Comparison of ENCODE assay signal across 24 cellular contexts in the genomic region with DNA sequence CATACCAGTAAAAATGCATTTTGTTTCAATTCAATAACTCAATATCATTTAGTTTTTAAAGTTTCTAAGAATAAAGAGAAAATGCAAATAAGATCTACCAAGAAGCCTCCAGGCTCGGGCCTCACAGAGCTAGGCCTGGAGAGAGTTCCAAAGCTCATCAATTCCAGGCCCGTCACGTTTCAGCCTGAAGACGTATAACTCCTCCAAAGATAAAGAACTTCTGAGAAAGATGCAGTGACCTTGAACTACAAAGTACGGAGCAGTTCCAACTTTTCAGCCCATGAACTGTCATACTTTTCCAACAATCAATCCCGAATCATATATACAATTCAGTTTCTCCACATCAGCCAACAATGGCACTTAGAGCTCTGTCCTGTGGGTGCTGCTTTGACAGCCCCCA. TPM values are rescaled to one million over a fixed set of nuclear protein-coding genes. Genes with fewer than 3 reads are reported as not detected.
A peak's percentile ranks its signal among the peaks of the same experiment; 100 is the strongest.
DNase-seq lines count a peak whose midpoint lies in the region; ATAC-seq, FAIRE-seq and TF ChIP-seq lines count a peak whose summit lies in the region.
"Had no signal": no experiment of that assay in that cellular context is flagged by ENCODE, and none has a peak within 500 bp of the region (broad histone marks: within the 10 kb centered on the region; RNA-seq: fewer than 3 reads in every experiment).

No MANE protein-coding gene starts in this region.

- H3K27me3 ChIP-seq in adipocyte (replicated peaks; ENCODE audit: control insufficient read depth, insufficient read depth, low read length) (no peaks in the 10 kb centered on the region), hepatocyte (no peaks in the 10 kb centered on the region), sigmoid colon (no peaks in the 10 kb centered on the region), SJCRH30 (no peaks in the 10 kb centered on the region), colonic mucosa (no peaks in the 10 kb centered on the region)
- H3K27me3 ChIP-seq: suprapubic skin had no signal

- H3K4me1 ChIP-seq in adipocyte (ENCODE audit: control insufficient read depth, insufficient read depth, low read length) = peaks cover 33% of the 10 kb centered on the region
- no peaks in the 10 kb centered on the region for H3K4me1 ChIP-seq in hepatocyte (ENCODE audit: insufficient read depth)
- peaks cover 0 to 100% (median 82%) of the 10 kb centered on the region in 4 donors for H3K4me1 ChIP-seq in sigmoid colon
- H3K4me1 ChIP-seq in SJCRH30 = no peaks in the 10 kb centered on the region
- H3K4me1 ChIP-seq in colonic mucosa = peaks cover 13% of the 10 kb centered on the region

- no peaks in the 10 kb centered on the region for H3K9me2 ChIP-seq in hepatocyte (replicated peaks; ENCODE audit: insufficient read depth)

- 62% methylated on average over 6 of the region's 6 CpGs for WGBS in hepatocyte (ENCODE audit: low lambda C conversion rate, missing lambda C conversion rate)
- WGBS in sigmoid colon, 2 donors = 82 to 85% methylated on average over 6 of the region's 6 CpGs

- FAIRE-seq in GM18507 (lab: Jason Lieb, UNC) = peak; percentile 5
- FAIRE-seq: G401.6 had no signal

- peaks cover 62% of the 10 kb centered on the region for H4K20me1 ChIP-seq in hepatocyte (ENCODE audit: insufficient read depth, poor library complexity, severe bottlenecking)

- peak overlapping the region; percentile 8 for H3K27ac ChIP-seq in hepatocyte
- H3K27ac ChIP-seq in sigmoid colon = peak overlapping the region; percentile 63 to 100 (median 82)
- H3K27ac ChIP-seq in SJCRH30 = no peak overlapping the region
- H3K27ac ChIP-seq in colonic mucosa = no peak overlapping the region
- H3K27ac ChIP-seq: PC-9, suprapubic skin had no signal

- H3K4me2 ChIP-seq in hepatocyte = peak overlapping the region; percentile 15
- H3K4me2 ChIP-seq: PC-9 had no signal

- TF ChIP-seq CTCF in hepatocyte (IDR thresholded peaks at IDR 0.05; ENCODE audit: poor library complexity) (no peak), sigmoid colon (IDR thresholded peaks at IDR 0.05) (no peak), colonic mucosa (IDR thresholded peaks at IDR 0.05) (no peak)

- DNase-seq in GM18507 (ENCODE audit: extremely low spot score, insufficient read length, low read depth) (no peak), adipocyte (ENCODE audit: low read depth) (no peak), hepatocyte (ENCODE audit: low spot score) (no peak), sigmoid colon (no peak), NCI-H345 treated with DMSO at 0.1 percent for 48 hours (lab: John Stamatoyannopoulos, UW; ENCODE audit: unreplicated experiment) (no peak), SJCRH30 (no peak), colonic mucosa (no peak)
- DNase-seq: activated CD4-positive, alpha-beta T cell treated with anti-CD3 and anti-CD28 coated beads, Interleukin-2, amount 50 U/mL, for 4 hours; activated CD8-positive, alpha-beta memory T cell treated with anti-CD3 and anti-CD28 coated beads, Interleukin-2, amount 50 U/mL, for 48 hours; CD4-positive, alpha-beta memory T cell; DMS153; effector memory CD8-positive, alpha-beta T cell; kidney glomerular epithelial cell; naive thymus-derived CD4-positive, alpha-beta T cell; NCI-H1092; NCI-H1930; NCI-H2227 treated with DMSO at 0.1 percent for 48 hours; NCI-H82; PC-9; posterior cingulate gyrus; T-helper 2 cell had no signal

- no peak for TF ChIP-seq EP300 in sigmoid colon (IDR thresholded peaks at IDR 0.05)

- peaks cover 14% of the 10 kb centered on the region for H3K36me3 ChIP-seq in adipocyte (ENCODE audit: control insufficient read depth, insufficient read depth, low read length, severe bottlenecking)
- no peaks in the 10 kb centered on the region for H3K36me3 ChIP-seq in hepatocyte (replicated peaks; ENCODE audit: insufficient read depth, low read depth)
- peaks cover 0 to 5% (median 0%) of the 10 kb centered on the region in 4 donors for H3K36me3 ChIP-seq in sigmoid colon
- H3K36me3 ChIP-seq in SJCRH30 = 0 out of 2 replicates have a peak, but pooled peaks cover 6% of the 10 kb centered on the region
- no peaks in the 10 kb centered on the region for H3K36me3 ChIP-seq in colonic mucosa
- H3K36me3 ChIP-seq: suprapubic skin had no signal

- H3K9ac ChIP-seq in adipocyte (ENCODE audit: low read length) (peak overlapping the region; percentile 2), colonic mucosa (ENCODE audit: low read depth in 2 of 2, low read length in 2 of 2) (no peak overlapping the region)

- H3K9me3 ChIP-seq in adipocyte (ENCODE audit: control insufficient read depth, low read length) (no peaks in the 10 kb centered on the region), hepatocyte (ENCODE audit: low read depth) (no peaks in the 10 kb centered on the region), sigmoid colon (no peaks in the 10 kb centered on the region), SJCRH30 (replicated peaks) (no peaks in the 10 kb centered on the region), colonic mucosa (no peaks in the 10 kb centered on the region)
- H3K9me3 ChIP-seq: suprapubic skin had no signal

- H3K79me2 ChIP-seq in hepatocyte = peaks cover 100% of the 10 kb centered on the region

- ATAC-seq in HG03097 (IDR thresholded peaks at IDR 0.05; ENCODE audit: low FRiP score, unreplicated experiment) = no peak
- ATAC-seq: effector memory CD8-positive, alpha-beta T cell; naive thymus-derived CD4-positive, alpha-beta T cell had no signal

- no peak for TF ChIP-seq POLR2A in sigmoid colon (IDR thresholded peaks at IDR 0.05)

- intact Hi-C loops in sigmoid colon (cut with DNase I) (no loop called here), colonic mucosa (cut with DNase I) (no loop called here)

- no peak overlapping the region for H3K4me3 ChIP-seq in adipocyte (ENCODE audit: low read length)
- H3K4me3 ChIP-seq in hepatocyte = no peak overlapping the region
- H3K4me3 ChIP-seq in sigmoid colon = no peak overlapping the region
- H3K4me3 ChIP-seq in SJCRH30 = no peak overlapping the region
- no peak overlapping the region for H3K4me3 ChIP-seq in colonic mucosa
- H3K4me3 ChIP-seq: PC-9, suprapubic skin had no signal

- no peak overlapping the region for H2AFZ ChIP-seq in hepatocyte
- H2AFZ ChIP-seq: PC-9 had no signal

RNA-seq across cellular contexts. Expression of a gene that starts 17.8 kb away (rescaled TPM):
- total RNA-seq in hepatocyte (109 and 137 TPM in 2 replicates), sigmoid colon (100 to 1,000 TPM; 247 to 569 (median 360) TPM), colonic mucosa (100 to 1,000 TPM; 112 to 166 TPM)
- polyA plus RNA-seq in hepatocyte (76.5 and 110 TPM in 2 replicates), sigmoid colon (10 to 100 TPM; 38.4 to 50.2 (median 49.2) TPM)
- total RNA-seq in SJCRH30 (2014; rRNA removed; shearing (Covaris generic)) = 95.7 and 113 TPM in 2 replicates

Comparison
In these comparisons a context has a peak if more than half of its experiments do, and no peak if none do; other contexts are left out.
1. H3K27ac ChIP-seq: peak in hepatocyte (single experiment) and sigmoid colon (4 of 4); none in SJCRH30 (single experiment) and colonic mucosa (single experiment).